ENCODE assay signal across 8 cellular contexts in the genomic region with DNA sequence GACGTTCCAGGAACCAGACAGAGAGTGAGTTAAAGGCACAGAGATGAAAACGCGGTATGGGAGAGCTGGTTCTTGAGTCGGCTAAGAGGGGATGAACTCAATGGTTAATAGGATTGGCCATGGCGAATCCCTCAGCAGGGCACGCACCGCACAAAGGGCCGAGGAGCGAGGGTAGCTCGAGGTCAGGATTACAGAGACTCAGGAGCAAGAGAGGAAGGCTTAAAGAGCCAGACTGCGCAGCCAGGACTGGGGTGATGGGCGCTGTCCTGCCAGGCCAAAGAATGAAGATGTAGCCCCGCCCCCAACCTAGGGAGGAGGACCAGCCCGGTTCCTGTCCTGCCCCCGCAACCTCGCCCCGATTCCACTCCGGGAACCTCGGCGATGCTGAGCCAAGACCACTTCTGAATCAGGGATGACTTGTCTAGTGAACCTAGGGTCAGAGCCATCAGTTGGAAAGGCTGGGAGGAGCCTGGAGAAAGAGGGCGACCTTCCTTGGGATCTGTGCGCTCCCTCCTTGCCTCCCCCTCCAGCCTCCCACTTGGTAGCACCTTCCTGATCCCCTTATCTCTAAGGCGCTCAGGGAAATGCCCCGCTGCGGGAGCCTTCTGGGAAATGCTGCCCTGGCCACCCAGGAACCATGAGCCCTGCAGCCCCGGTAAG. TPM values are rescaled to one million over a fixed set of nuclear protein-coding genes. Genes with fewer than 3 reads are reported as not detected.
DNase-seq lines count a peak whose midpoint lies in the region; ATAC-seq and TF ChIP-seq lines count a peak whose summit lies in the region.

A gene with protein sequence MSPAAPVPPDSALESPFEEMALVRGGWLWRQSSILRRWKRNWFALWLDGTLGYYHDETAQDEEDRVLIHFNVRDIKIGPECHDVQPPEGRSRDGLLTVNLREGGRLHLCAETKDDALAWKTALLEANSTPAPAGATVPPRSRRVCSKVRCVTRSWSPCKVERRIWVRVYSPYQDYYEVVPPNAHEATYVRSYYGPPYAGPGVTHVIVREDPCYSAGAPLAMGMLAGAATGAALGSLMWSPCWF (plus strand): TSS at position 610 of the 660 bp plus-strand sequence. CDS start 28 bp downstream, at position 638.

- H3K9me3 ChIP-seq in sigmoid colon, result no peaks in the 10 kb centered on the region

- H3K4me3 ChIP-seq in iPS-11a (ENCODE audit: low read depth, low read length), result peak within 1 kb of the TSS; percentile 65
- H3K4me3 ChIP-seq in sigmoid colon, result peak within 1 kb of the TSS in 3 of 4 donors; percentile 39 to 46 (median 39)

- H3K4me3 Mint-ChIP-seq in HFFc6, result peak within 1 kb of the TSS; percentile 64; the same call in 1 of the 2 replicates
- peak within 1 kb of the TSS; percentile 74 for H3K4me3 Mint-ChIP-seq in activated T-helper 17 cell treated with anti-CD3 and anti-CD28 coated beads, Interleukin-2, amount 50 U/mL, for 72 hours

- H3K27ac ChIP-seq in sigmoid colon, result no peak within 1 kb of the TSS

- peaks cover 24% of the 10 kb centered on the region for H3K27me3 Mint-ChIP-seq in HFFc6 (ENCODE audit: insufficient read depth)
- no peaks in the 10 kb centered on the region for H3K27me3 Mint-ChIP-seq in activated T-helper 17 cell treated with anti-CD3 and anti-CD28 coated beads, Interleukin-2, amount 50 U/mL, for 72 hours

- H3K4me1 ChIP-seq in sigmoid colon, result peaks cover 0 to 6% (median 3%) of the 10 kb centered on the region in 4 donors

- H3K36me3 ChIP-seq in sigmoid colon, result no peaks in the 10 kb centered on the region

- DNase-seq in HFFc6 (no peak), sigmoid colon (no peak), T1000 (lab: John Stamatoyannopoulos, UW) (no peak), ACHN (no peak)

- no peak for TF ChIP-seq EP300 in sigmoid colon (IDR thresholded peaks at IDR 0.05)

- H3K36me3 Mint-ChIP-seq in HFFc6 (ENCODE audit: low read depth), result no peaks in the 10 kb centered on the region
- no peaks in the 10 kb centered on the region for H3K36me3 Mint-ChIP-seq in activated T-helper 17 cell treated with anti-CD3 and anti-CD28 coated beads, Interleukin-2, amount 50 U/mL, for 72 hours (ENCODE audit: low read depth)

- 74 to 85% methylated on average over 26 of the region's 26 CpGs for WGBS in sigmoid colon, 2 donors

- no peak for TF ChIP-seq POLR2A in sigmoid colon (IDR thresholded peaks at IDR 0.05)

- peak within 1 kb of the TSS; percentile 17; the same call in 1 of the 2 replicates for H3K27ac Mint-ChIP-seq in HFFc6
- peak within 1 kb of the TSS; percentile 15 for H3K27ac Mint-ChIP-seq in activated T-helper 17 cell treated with anti-CD3 and anti-CD28 coated beads, Interleukin-2, amount 50 U/mL, for 72 hours

- no peak for TF ChIP-seq CTCF in HFFc6 (IDR thresholded peaks at IDR 0.05)
- no peak for TF ChIP-seq CTCF in sigmoid colon (IDR thresholded peaks at IDR 0.05)

- no peak for ATAC-seq in activated T-helper 17 cell treated with anti-CD3 and anti-CD28 coated beads, Interleukin-2, amount 50 U/mL, for 72 hours (replicated peaks)
- ATAC-seq in GM18511 (IDR thresholded peaks at IDR 0.05; ENCODE audit: unreplicated experiment) (no peak), HG03442 (IDR thresholded peaks at IDR 0.05; ENCODE audit: unreplicated experiment) (no peak)

- peaks cover 26% of the 10 kb centered on the region for H3K4me1 Mint-ChIP-seq in HFFc6 (ENCODE audit: low read depth)
- H3K4me1 Mint-ChIP-seq in activated T-helper 17 cell treated with anti-CD3 and anti-CD28 coated beads, Interleukin-2, amount 50 U/mL, for 72 hours, result peaks cover 5% of the 10 kb centered on the region

- intact Hi-C loops in sigmoid colon (cut with DNase I), result no loop called here

- no peaks in the 10 kb centered on the region for H3K9me3 Mint-ChIP-seq in HFFc6
- H3K9me3 Mint-ChIP-seq in activated T-helper 17 cell treated with anti-CD3 and anti-CD28 coated beads, Interleukin-2, amount 50 U/mL, for 72 hours, result no peaks in the 10 kb centered on the region

- no peaks in the 10 kb centered on the region for H3K27me3 ChIP-seq in sigmoid colon

- in situ Hi-C loops in ACHN (cut with HindIII; ENCODE audit: low pct_ligation_motif_present, low pct_unique_long_range_greater_than_20kb, low sequenced_read_pairs), result no loop called here

RNA-seq across cellular contexts. Expression of the gene that starts here (rescaled TPM):
- 1 to 10 TPM in 2 of 6 experiments, under 1 TPM in 4; 0.23 to 1.6 (median 0.48) TPM for total RNA-seq in HFFc6 (2021; fragmentation: NEBNext Ultra II Directional; extraction: Animal tissue kit (Norgen Biotek cat#: 25700))
- total RNA-seq in activated T-helper 17 cell treated with anti-CD3 and anti-CD28 coated beads, Interleukin-2, amount 50 U/mL, for 72 hours, result 10 to 100 TPM in 1 of 2 donors, 1 to 10 TPM in 1; 9.7 to 11.9 TPM
- total RNA-seq in sigmoid colon, result 10 to 100 TPM; 30.3 to 90.3 (median 45.2) TPM
- 10 to 100 TPM; 15.2 to 21.6 (median 17.8) TPM for polyA plus RNA-seq in sigmoid colon

Comparison
In these comparisons a context has a peak if more than half of its experiments do, and no peak if none do; other contexts are left out.
1. RNA of the gene that starts here (total RNA-seq): 30.3 to 90.3 TPM in sigmoid colon and 9.7 to 11.9 TPM in activated T-helper 17 cell treated with anti-CD3 and anti-CD28 coated beads, Interleukin-2, amount 50 U/mL, for 72 hours; 0.23 to 1.6 TPM in HFFc6; every median in the first group is over 4 times any median in the second.